ENCODE assay signal across 1 cellular context in genomic region chr16:57624044-57624688, GRCh38.
A peak's percentile ranks its signal among the peaks of the same experiment; 100 is the strongest.
TF ChIP-seq lines count a peak whose summit lies in the region.

No MANE protein-coding gene starts in this region.

TF ChIP-seq in HepG2, 621 proteins besides CTCF, POLR2A, EP300 and RAD21 (continued from another document and continues in another):
- no peak; the same call in 1 of the 2 replicates for TF ChIP-seq TFE3 (CRISPR knock-in tag; IDR thresholded peaks at IDR 0.05)
- TF ChIP-seq ZNF891 (CRISPR knock-in tag; IDR thresholded peaks at IDR 0.05), result no peak
- no peak for TF ChIP-seq ZNF792 (CRISPR knock-in tag; IDR thresholded peaks at IDR 0.05)
- TF ChIP-seq ZNF24 (IDR thresholded peaks at IDR 0.05), result no peak
- no peak for TF ChIP-seq ZNF816 (CRISPR knock-in tag; IDR thresholded peaks at IDR 0.05; ENCODE audit: borderline replicate concordance)
- TF ChIP-seq ZFYVE20 (CRISPR knock-in tag; IDR thresholded peaks at IDR 0.05; ENCODE audit: borderline replicate concordance, low read depth), result no peak
- no peak for TF ChIP-seq HOXA9 (CRISPR knock-in tag; IDR thresholded peaks at IDR 0.05; ENCODE audit: borderline replicate concordance)
- no peak for TF ChIP-seq NFE2L1 (CRISPR knock-in tag; IDR thresholded peaks at IDR 0.05; ENCODE audit: borderline replicate concordance)
- 0 out of 2 replicates have a peak, but pooled peaks have one; percentile 31 for TF ChIP-seq ZFP90 (CRISPR knock-in tag; IDR thresholded peaks at IDR 0.05; ENCODE audit: borderline replicate concordance)
- no peak for TF ChIP-seq ZSCAN5A (CRISPR knock-in tag; IDR thresholded peaks at IDR 0.05; ENCODE audit: borderline replicate concordance)
- TF ChIP-seq PREB (CRISPR knock-in tag; IDR thresholded peaks at IDR 0.05), result no peak
- TF ChIP-seq GZF1 (CRISPR knock-in tag; IDR thresholded peaks at IDR 0.05), result no peak
- no peak for TF ChIP-seq ZNF580 (CRISPR knock-in tag; IDR thresholded peaks at IDR 0.05; ENCODE audit: borderline replicate concordance, low read depth)
- TF ChIP-seq ZGPAT (CRISPR knock-in tag; IDR thresholded peaks at IDR 0.05), result no peak; the same call in 1 of the 2 replicates
- TF ChIP-seq JARID2 (CRISPR knock-in tag; IDR thresholded peaks at IDR 0.05; ENCODE audit: insufficient replicate concordance), result no peak
- no peak for TF ChIP-seq ZSCAN31 (CRISPR knock-in tag; IDR thresholded peaks at IDR 0.05; ENCODE audit: low read depth)
- TF ChIP-seq SMAD1 (CRISPR knock-in tag; IDR thresholded peaks at IDR 0.05; ENCODE audit: borderline replicate concordance, low read depth), result no peak
- no peak for TF ChIP-seq ZNF839 (CRISPR knock-in tag; IDR thresholded peaks at IDR 0.05; ENCODE audit: borderline replicate concordance)
- no peak for TF ChIP-seq GPBP1L1 (CRISPR knock-in tag; IDR thresholded peaks at IDR 0.05)
- TF ChIP-seq CEBPZ (IDR thresholded peaks at IDR 0.05; ENCODE audit: low read length), result no peak
- TF ChIP-seq SIX1 (CRISPR knock-in tag; IDR thresholded peaks at IDR 0.05; ENCODE audit: borderline replicate concordance), result no peak
- TF ChIP-seq MYC (CRISPR knock-in tag; IDR thresholded peaks at IDR 0.05; ENCODE audit: borderline replicate concordance), result no peak
- no peak for TF ChIP-seq ZNF652 (CRISPR knock-in tag; IDR thresholded peaks at IDR 0.05; ENCODE audit: borderline replicate concordance, low read depth)
- no peak for TF ChIP-seq ZNF512 (CRISPR knock-in tag; IDR thresholded peaks at IDR 0.05)
- TF ChIP-seq GMEB1 (CRISPR knock-in tag; IDR thresholded peaks at IDR 0.05; ENCODE audit: borderline replicate concordance), result no peak
- TF ChIP-seq ZNF615 (CRISPR knock-in tag; IDR thresholded peaks at IDR 0.05; ENCODE audit: borderline replicate concordance), result no peak
- TF ChIP-seq ZNF572 (CRISPR knock-in tag; IDR thresholded peaks at IDR 0.05), result no peak
- no peak for TF ChIP-seq NFIB (CRISPR knock-in tag; IDR thresholded peaks at IDR 0.05; ENCODE audit: borderline replicate concordance)
- TF ChIP-seq TAF1 (CRISPR knock-in tag; IDR thresholded peaks at IDR 0.05), result no peak
- TF ChIP-seq TFDP1 (CRISPR knock-in tag; IDR thresholded peaks at IDR 0.05; ENCODE audit: borderline replicate concordance), result 0 out of 2 replicates have a peak, but pooled peaks have one; percentile 47
- TF ChIP-seq TFDP2 (CRISPR knock-in tag; IDR thresholded peaks at IDR 0.05), result no peak
- TF ChIP-seq ZNF235 (CRISPR knock-in tag; IDR thresholded peaks at IDR 0.05; ENCODE audit: borderline replicate concordance), result no peak
- no peak for TF ChIP-seq FOXK2 (IDR thresholded peaks at IDR 0.05)
- no peak for TF ChIP-seq MNT (IDR thresholded peaks at IDR 0.05)
- TF ChIP-seq ZNF614 (CRISPR knock-in tag; IDR thresholded peaks at IDR 0.05; ENCODE audit: borderline replicate concordance), result no peak
- TF ChIP-seq LRRFIP1 (CRISPR knock-in tag; conservative IDR thresholded peaks at IDR 0.05), result no peak
- TF ChIP-seq CHCHD3 (CRISPR knock-in tag; IDR thresholded peaks at IDR 0.05), result no peak
